8 cellular contexts compared by ENCODE assay signal in genomic region chr9:20623748-20624124, GRCh38. TPM values are rescaled to one million over a fixed set of nuclear protein-coding genes. Genes with fewer than 3 reads are reported as not detected.
DNase-seq lines count a peak whose midpoint lies in the region; ATAC-seq and TF ChIP-seq lines count a peak whose summit lies in the region.

No MANE protein-coding gene starts in this region.

- no peak overlapping the region for H2BK5ac ChIP-seq in neuronal stem cell (ENCODE audit: low read length)

- no peak overlapping the region for H2BK12ac ChIP-seq in neuronal stem cell (ENCODE audit: low read length)

- H3K36me3 ChIP-seq in CD8-positive, alpha-beta memory T cell (ENCODE audit: insufficient read depth, low read length): no peaks in the 10 kb centered on the region
- H3K36me3 ChIP-seq in neuronal stem cell (replicated peaks in 1 of 2; ENCODE audit: control insufficient read depth in 2 of 2, insufficient read depth in 2 of 2, low read length in 2 of 2): no peaks in the 10 kb centered on the region

- peaks cover 8% of the 10 kb centered on the region for H3K79me1 ChIP-seq in neuronal stem cell (ENCODE audit: low read depth, low read length)

- no peak for ATAC-seq in GM21825 (IDR thresholded peaks at IDR 0.05; ENCODE audit: unreplicated experiment)
- no peak for ATAC-seq in HG02798 (IDR thresholded peaks at IDR 0.05; ENCODE audit: poor library complexity, unreplicated experiment)
- no peak for ATAC-seq in GM19023 (IDR thresholded peaks at IDR 0.05; ENCODE audit: unreplicated experiment)

- H3K23ac ChIP-seq in neuronal stem cell (ENCODE audit: low read depth, low read length, poor library complexity): no peak overlapping the region

- no peak overlapping the region for H3K9ac ChIP-seq in neuronal stem cell (ENCODE audit: low read depth, low read length, poor library complexity)

- no peaks in the 10 kb centered on the region for H3K9me3 Mint-ChIP-seq in CD8-positive, alpha-beta memory T cell

- H3K27me3 ChIP-seq in CD8-positive, alpha-beta memory T cell (ENCODE audit: insufficient read depth, low read length, poor library complexity, severe bottlenecking): no peaks in the 10 kb centered on the region
- H3K27me3 ChIP-seq in dorsolateral prefrontal cortex: no peaks in the 10 kb centered on the region
- peaks cover 0 to 28% (median 2%) of the 10 kb centered on the region in 3 experiments for H3K27me3 ChIP-seq in neuronal stem cell (ENCODE audit: control insufficient read depth in 3 of 3, insufficient read depth in 3 of 3, low read depth in 1 of 3, low read length in 3 of 3)

- H3K4me1 Mint-ChIP-seq in CD8-positive, alpha-beta memory T cell: peaks cover 36 to 43% (median 37%) of the 10 kb centered on the region in 3 donors

- no peak overlapping the region for H2AK5ac ChIP-seq in neuronal stem cell (ENCODE audit: low read depth, low read length)

- no peak overlapping the region for H3K4ac ChIP-seq in neuronal stem cell (ENCODE audit: low read length)

- peak overlapping the region; percentile 93 to 99 (median 99) for H3K4me3 Mint-ChIP-seq in CD8-positive, alpha-beta memory T cell

- H2AFZ ChIP-seq in neuronal stem cell (ENCODE audit: low read length): peak overlapping the region; percentile 98

- H3K36me3 Mint-ChIP-seq in CD8-positive, alpha-beta memory T cell: peaks cover 0 to 28% (median 0%) of the 10 kb centered on the region in 3 donors

- peak overlapping the region; percentile 94 to 97 (median 97) for H3K27ac Mint-ChIP-seq in CD8-positive, alpha-beta memory T cell

- H3K9me3 ChIP-seq in CD8-positive, alpha-beta memory T cell (ENCODE audit: low read length): no peaks in the 10 kb centered on the region
- no peaks in the 10 kb centered on the region for H3K9me3 ChIP-seq in neuronal stem cell (replicated peaks in 1 of 2; ENCODE audit: control insufficient read depth in 2 of 2, insufficient read depth in 1 of 2, low read depth in 1 of 2, low read length in 2 of 2)

- intact Hi-C loops in dorsolateral prefrontal cortex (cut with DNase I): loop anchor here (2.0 to 5.0 kb wide), 6 partner anchors 61 to 696 kb away; partner anchors contain the start of gene FOCAD (in 2 of the 2)

- WGBS in neuronal stem cell (ENCODE audit: extremely low coverage in 2 of 2, insufficient read length in 2 of 2, insufficient replicate concordance in 1 of 2), 2 donors: no CpG with 5 or more reads among the region's 7 CpGs

- H3K18ac ChIP-seq in neuronal stem cell (ENCODE audit: low read length): no peak overlapping the region

- H2BK15ac ChIP-seq in neuronal stem cell (ENCODE audit: low read length): no peak overlapping the region

- H3K4me2 ChIP-seq in neuronal stem cell (ENCODE audit: insufficient read depth, low read length, poor library complexity, severe bottlenecking): peak overlapping the region; percentile 98

- no peak overlapping the region for H2BK120ac ChIP-seq in neuronal stem cell (ENCODE audit: low read depth, low read length)

- DNase-seq in CD8-positive, alpha-beta memory T cell: no peak
- DNase-seq in LNCaP clone FGC (ENCODE audit: low read depth): no peak
- no peak for DNase-seq in dorsolateral prefrontal cortex
- DNase-seq in neuronal stem cell (ENCODE audit: low spot score): peak; percentile 23
- no peak for DNase-seq in LoVo (ENCODE audit: low spot score)

- POLR2A ChIA-PET in CD8-positive, alpha-beta memory T cell (lab: Charles Lee): interaction anchor here (1.4 kb wide), 1 partner anchor 60 kb away, joined by 8 read pairs; the partner anchor contains the start of gene FOCAD

- H4K8ac ChIP-seq in neuronal stem cell (ENCODE audit: low read depth, low read length): no peak overlapping the region

- CTCF ChIA-PET in CD8-positive, alpha-beta memory T cell (lab: Charles Lee): interaction anchor here (1.2 to 2.3 kb wide), 7 partner anchors 28 to 315 kb away, joined by 3 to 8 read pairs (median 5); partner anchors contain the start of gene FOCAD

- H3K4me3 ChIP-seq in CD8-positive, alpha-beta memory T cell (ENCODE audit: low read length): peak overlapping the region; percentile 72
- peak overlapping the region; percentile 76 for H3K4me3 ChIP-seq in LNCaP clone FGC (ENCODE audit: low read depth, low read length)
- peak overlapping the region; percentile 61 to 97 (median 90) for H3K4me3 ChIP-seq in dorsolateral prefrontal cortex
- H3K4me3 ChIP-seq in neuronal stem cell (ENCODE audit: low read length in 2 of 2): peak overlapping the region in 1 of 2 donors; percentile 93

- H3K4me1 ChIP-seq in CD8-positive, alpha-beta memory T cell (ENCODE audit: insufficient read depth, low read length): peaks cover 26% of the 10 kb centered on the region
- peaks cover 5 to 6% of the 10 kb centered on the region in 2 donors for H3K4me1 ChIP-seq in neuronal stem cell (ENCODE audit: control insufficient read depth in 2 of 2, insufficient read depth in 1 of 2, low read depth in 1 of 2, low read length in 2 of 2)

- peaks cover 0 to 9% of the 10 kb centered on the region in 2 donors for H3K27me3 Mint-ChIP-seq in CD8-positive, alpha-beta memory T cell

- H3K14ac ChIP-seq in neuronal stem cell (ENCODE audit: low read length): no peak overlapping the region

- H3K27ac ChIP-seq in CD8-positive, alpha-beta memory T cell (ENCODE audit: low read depth, low read length): peak overlapping the region; percentile 52
- H3K27ac ChIP-seq in dorsolateral prefrontal cortex (peak overlapping the region in 14 of 59 donors; percentile 8 to 99 (median 96)), neuronal stem cell (replicated peaks; ENCODE audit: low read length) (no peak overlapping the region)

- no peak overlapping the region for H4K91ac ChIP-seq in neuronal stem cell (ENCODE audit: low read depth, low read length, poor library complexity)

- no peak for TF ChIP-seq CTCF in LNCaP clone FGC (IDR thresholded peaks at IDR 0.05; ENCODE audit: control insufficient read depth, extremely low read depth, insufficient read depth)
- TF ChIP-seq CTCF in dorsolateral prefrontal cortex (IDR thresholded peaks at IDR 0.05 in 54 of 56, conservative IDR thresholded peaks at IDR 0.05 in 2 of 56; ENCODE audit: low read depth in 1 of 56, partially characterized antibody in 56 of 56): peak in 3 of 56 donors; percentile 3 to 7 (median 4)

RNA-seq across cellular contexts. Expression of gene MLLT3, which starts 1.4 kb away (rescaled TPM):
- 10 to 100 TPM; 36.8 to 37.0 TPM for total RNA-seq in CD8-positive, alpha-beta memory T cell
- polyA plus RNA-seq in CD8-positive, alpha-beta memory T cell: 24.6 TPM
- 10 to 100 TPM; 18.6 to 58.3 (median 34.2) TPM for total RNA-seq in dorsolateral prefrontal cortex
- polyA plus RNA-seq in neuronal stem cell (2013, experiment 1 of 2): 26.2 TPM
- 27.1 TPM for polyA plus RNA-seq in neuronal stem cell (2013, experiment 2 of 2)
